Comparison of ENCODE assay signal across 8 cellular contexts in the genomic region with DNA sequence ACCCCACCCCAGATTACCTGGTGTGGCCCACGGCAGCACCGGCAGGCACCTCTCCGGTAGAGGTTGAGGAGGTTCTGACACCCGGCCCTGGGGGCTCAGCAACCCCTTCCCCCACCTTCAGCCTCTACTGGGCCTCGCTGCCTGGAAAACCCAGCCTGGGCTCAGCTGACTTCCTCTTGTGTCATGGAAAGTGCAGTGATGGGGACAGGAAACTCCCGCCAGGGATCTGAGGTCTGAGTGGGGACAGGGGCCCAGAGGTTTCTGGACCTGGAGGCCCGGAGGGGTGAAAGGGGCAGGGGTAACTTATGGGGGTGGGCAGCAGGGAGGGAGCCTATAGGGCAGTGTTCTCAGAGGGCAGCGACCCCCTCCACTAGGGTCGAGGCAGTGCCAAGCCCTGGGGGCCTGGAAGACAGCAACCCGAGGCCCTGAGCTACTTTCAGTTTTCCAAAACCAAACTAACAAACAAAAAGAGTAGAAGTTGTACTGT.
DNase-seq lines count a peak whose midpoint lies in the region; ATAC-seq lines count a peak whose summit lies in the region.

No MANE protein-coding gene starts in this region.

- DNase-seq in activated T-helper 9 cell treated with anti-CD3 and anti-CD28 coated beads, Interleukin-2, amount 50 U/mL, for 16 hours (ENCODE audit: low read depth): peak; percentile 55
- DNase-seq in stimulated activated CD4-positive, alpha-beta T cell treated with anti-CD3 and anti-CD28 coated beads, Interleukin-4, amount 100 ng/mL, for 4 hours: peak; percentile 46 to 60
- DNase-seq in NCI-H524 treated with DMSO at 0.1 percent for 48 hours (lab: John Stamatoyannopoulos, UW) (no peak), NCI-H748 (lab: John Stamatoyannopoulos, UW; ENCODE audit: unreplicated experiment) (no peak), DMS53 treated with DMSO at 0.1 percent for 48 hours (lab: John Stamatoyannopoulos, UW; ENCODE audit: unreplicated experiment) (no peak)

- peak; percentile 53 for ATAC-seq in GM18517 (IDR thresholded peaks at IDR 0.05; ENCODE audit: unreplicated experiment)
- ATAC-seq in HG03342 (IDR thresholded peaks at IDR 0.05; ENCODE audit: unreplicated experiment): peak; percentile 60
- no peak for ATAC-seq in GM18520 (IDR thresholded peaks at IDR 0.05; ENCODE audit: unreplicated experiment)

Comparison
In these comparisons a context has a peak if more than half of its experiments do, and no peak if none do; other contexts are left out.
1. DNase-seq: peak in activated T-helper 9 cell treated with anti-CD3 and anti-CD28 coated beads, Interleukin-2, amount 50 U/mL, for 16 hours (single experiment) and stimulated activated CD4-positive, alpha-beta T cell treated with anti-CD3 and anti-CD28 coated beads, Interleukin-4, amount 100 ng/mL, for 4 hours (2 of 2); none in NCI-H524 treated with DMSO at 0.1 percent for 48 hours (single experiment), NCI-H748 (single experiment) and DMS53 treated with DMSO at 0.1 percent for 48 hours (single experiment).